In genomic region chr12:131221061-131221945, GRCh38 we compare ENCODE assay signal across 26 cellular contexts.
A peak's percentile ranks its signal among the peaks of the same experiment; 100 is the strongest.
DNase-seq lines count a peak whose midpoint lies in the region; ATAC-seq, FAIRE-seq and TF ChIP-seq lines count a peak whose summit lies in the region.
"Had no signal": no experiment of that assay in that cellular context is flagged by ENCODE, and none has a peak within 500 bp of the region (broad histone marks: within the 10 kb centered on the region; RNA-seq: fewer than 3 reads in every experiment).

No MANE protein-coding gene starts in this region.

- H3F3A ChIP-seq in neural progenitor cell (ENCODE audit: low read depth): peaks cover 12% of the 10 kb centered on the region

- no peak for TF ChIP-seq EP300 in HepG2 (IDR thresholded peaks at IDR 0.05; ENCODE audit: low read depth in 2 of 2, low read length in 2 of 2)
- no peak for TF ChIP-seq EP300 in HepG2 (CRISPR knock-in tag; IDR thresholded peaks at IDR 0.05; ENCODE audit: borderline replicate concordance)

- no TSS peak for BruUV-seq in HepG2 (replicated peaks; lab: Mats Ljungman, UMichigan)

- H3K4me1 ChIP-seq in CD8-positive, alpha-beta T cell (ENCODE audit: insufficient read depth, low read length): no peaks in the 10 kb centered on the region
- peaks cover 2% of the 10 kb centered on the region; the same call in 1 of the 2 replicates for H3K4me1 ChIP-seq in SJCRH30
- peaks cover 41% of the 10 kb centered on the region for H3K4me1 ChIP-seq in neural progenitor cell
- no peaks in the 10 kb centered on the region for H3K4me1 ChIP-seq in HepG2 (ENCODE audit: insufficient read depth, low read length)

- H3K4me3 ChIP-seq in CD8-positive, alpha-beta T cell (ENCODE audit: low read depth, low read length): no peak overlapping the region
- H3K4me3 ChIP-seq in SJCRH30 (peak overlapping the region; percentile 29), neural progenitor cell (no peak overlapping the region), HepG2 (replicated peaks in 1 of 3; ENCODE audit: insufficient read depth in 1 of 3, low read depth in 2 of 3, low read length in 3 of 3) (no peak overlapping the region)
- H3K4me3 ChIP-seq: ovary, PC-9, upper lobe of left lung had no signal

- intact Hi-C loops in CD8-positive, alpha-beta T cell (cut with DNase I, micrococcal nuclease): loop anchor here in 1 of 2 experiments (10.0 kb wide), 1 partner anchor 213 kb away; no protein-coding TSS in a partner anchor
- intact Hi-C loops in HepG2 (cut with micrococcal nuclease; ENCODE audit: unreplicated experiment): no loop called here

- H3K27me3 Mint-ChIP-seq in CD8-positive, alpha-beta T cell (ENCODE audit: low read depth): peaks cover 19% of the 10 kb centered on the region
- H3K27me3 Mint-ChIP-seq in neural progenitor cell (ENCODE audit: insufficient read depth, low read depth): peaks cover 23% of the 10 kb centered on the region

- peak overlapping the region; percentile 52 for H3K4me2 ChIP-seq in neural progenitor cell
- H3K4me2 ChIP-seq in HepG2 (ENCODE audit: low read depth, low read length): no peak overlapping the region
- H3K4me2 ChIP-seq: KMS-11, PC-9 had no signal

- no peak for FAIRE-seq in HepG2 (lab: Jason Lieb, UNC)
- FAIRE-seq: D721Med, HTR-8/SVneo, kidney had no signal

- no peak overlapping the region for H3K9ac ChIP-seq in neural progenitor cell
- H3K9ac ChIP-seq in HepG2 (ENCODE audit: insufficient read depth, low read depth, low read length): no peak overlapping the region
- H3K9ac ChIP-seq: KMS-11 had no signal

- 14% methylated on average over 6 of the region's 17 CpGs for WGBS in HepG2 (ENCODE audit: low lambda C conversion rate)

- no peak overlapping the region for H3K27ac Mint-ChIP-seq in CD8-positive, alpha-beta T cell
- H3K27ac Mint-ChIP-seq in neural progenitor cell: no peak overlapping the region
- H3K27ac Mint-ChIP-seq: mesothelial cell of epicardium had no signal

- no peak for TF ChIP-seq POLR2A in HepG2 (IDR thresholded peaks at IDR 0.05; ENCODE audit: insufficient read depth in 1 of 2, low read depth in 2 of 2, low read length in 2 of 2)

- H3K4me3 Mint-ChIP-seq in CD8-positive, alpha-beta T cell: peak overlapping the region; percentile 61
- no peak overlapping the region for H3K4me3 Mint-ChIP-seq in neural progenitor cell
- H3K4me3 Mint-ChIP-seq: mesothelial cell of epicardium, WTC11 had no signal

- CTCF ChIA-PET in CD8-positive, alpha-beta T cell (lab: Charles Lee): no interaction called here
- CTCF ChIA-PET in HepG2 (lab: Yijun Ruan, JAX; ENCODE audit: low intra/inter-chr PET ratio, low total read pairs): no interaction called here

- H3K79me2 ChIP-seq in neural progenitor cell (ENCODE audit: low read depth) (no peaks in the 10 kb centered on the region), HepG2 (ENCODE audit: insufficient read depth, low read length) (no peaks in the 10 kb centered on the region)

- no peaks in the 10 kb centered on the region for H3K36me3 ChIP-seq in CD8-positive, alpha-beta T cell (ENCODE audit: insufficient read depth, low read length)
- H3K36me3 ChIP-seq in SJCRH30 (no peaks in the 10 kb centered on the region), neural progenitor cell (no peaks in the 10 kb centered on the region), HepG2 (replicated peaks in 1 of 2; ENCODE audit: control insufficient read depth in 1 of 2, insufficient read depth in 2 of 2, low read length in 2 of 2) (no peaks in the 10 kb centered on the region)
- H3K36me3 ChIP-seq: ovary, upper lobe of left lung had no signal

- no peak for DNase-seq in CD8-positive, alpha-beta T cell
- DNase-seq in SJCRH30 (peak; percentile 23 to 39), neural progenitor cell (ENCODE audit: low spot score) (no peak), HuH-7 (ENCODE audit: low spot score) (no peak), HepG2 (ENCODE audit: low spot score) (no peak), GM03348 (ENCODE audit: low spot score) (no peak)
- DNase-seq: activated CD4-positive, alpha-beta T cell treated with anti-CD3 and anti-CD28 coated beads, Interleukin-2, amount 50 U/mL, for 1 hour; activated naive CD4-positive, alpha-beta T cell treated with Interleukin-2 at 50 U/mL for 16 hours; activated T-cell treated with anti-CD3 and anti-CD28 coated beads, Interleukin-2, amount 50 U/mL, for 4 hours; erythroblast; HCEC 1CT; kidney; naive B cell; NCI-H146; NCI-H524 treated with DMSO at 0.1 percent for 48 hours; ovary; PC-9; SHP77 had no signal

- H3K27ac ChIP-seq in CD8-positive, alpha-beta T cell (ENCODE audit: low read depth, low read length): no peak overlapping the region
- H3K27ac ChIP-seq in SJCRH30 (peak overlapping the region; percentile 66), neural progenitor cell (no peak overlapping the region), HepG2 (ENCODE audit: extremely low read length, insufficient read depth, low read length) (no peak overlapping the region)
- H3K27ac ChIP-seq: KMS-11, ovary, PC-9, upper lobe of left lung had no signal

- H3K4me1 Mint-ChIP-seq in CD8-positive, alpha-beta T cell (ENCODE audit: low read depth): peaks cover 9% of the 10 kb centered on the region
- peaks cover 43% of the 10 kb centered on the region for H3K4me1 Mint-ChIP-seq in neural progenitor cell

- no peak for ATAC-seq in CD8-positive, alpha-beta T cell
- peak; percentile 3 for ATAC-seq in GM18907 (IDR thresholded peaks at IDR 0.05; ENCODE audit: unreplicated experiment)
- no peak for ATAC-seq in HepG2
- ATAC-seq: WTC11 had no signal

- peaks cover 5% of the 10 kb centered on the region for H3K27me3 ChIP-seq in CD8-positive, alpha-beta T cell (ENCODE audit: insufficient read depth, low read length)
- H3K27me3 ChIP-seq in SJCRH30: no peaks in the 10 kb centered on the region
- H3K27me3 ChIP-seq in neural progenitor cell: no peaks in the 10 kb centered on the region
- H3K27me3 ChIP-seq in HepG2 (ENCODE audit: control insufficient read depth in 1 of 2, insufficient read depth in 2 of 2, low read length in 2 of 2): peaks cover 5 to 18% of the 10 kb centered on the region in 2 experiments; a peak in 4 of 5 replicates
- H3K27me3 ChIP-seq: ovary, upper lobe of left lung had no signal

- H2AFZ ChIP-seq in neural progenitor cell (replicated peaks) (no peak overlapping the region), HepG2 (ENCODE audit: low read length) (no peak overlapping the region)
- H2AFZ ChIP-seq: PC-9 had no signal

- no peak for TF ChIP-seq CTCF in CD8-positive, alpha-beta T cell (IDR thresholded peaks at IDR 0.05)
- no peak for TF ChIP-seq CTCF in neural progenitor cell (IDR thresholded peaks at IDR 0.05)
- TF ChIP-seq CTCF in HepG2 (CRISPR knock-in tag; IDR thresholded peaks at IDR 0.05): no peak

- no peaks in the 10 kb centered on the region for H3K9me3 ChIP-seq in CD8-positive, alpha-beta T cell (ENCODE audit: low read length)
- H3K9me3 ChIP-seq in SJCRH30 (replicated peaks) (no peaks in the 10 kb centered on the region), neural progenitor cell (ENCODE audit: low read depth) (no peaks in the 10 kb centered on the region), HepG2 (ENCODE audit: low read length) (no peaks in the 10 kb centered on the region)
- H3K9me3 ChIP-seq: ovary, upper lobe of left lung had no signal

- H3K36me3 Mint-ChIP-seq in CD8-positive, alpha-beta T cell: no peaks in the 10 kb centered on the region
- no peaks in the 10 kb centered on the region for H3K36me3 Mint-ChIP-seq in neural progenitor cell
- H3K36me3 Mint-ChIP-seq: CD14-positive monocyte, mesothelial cell of epicardium, naive B cell, WTC11 had no signal

- H3K9me3 Mint-ChIP-seq in CD8-positive, alpha-beta T cell: no peaks in the 10 kb centered on the region
- H3K9me3 Mint-ChIP-seq in neural progenitor cell: no peaks in the 10 kb centered on the region
- H3K9me3 Mint-ChIP-seq: activated T-cell treated with anti-CD3 and anti-CD28 coated beads, Interleukin-2, amount 50 U/mL, for 4 hours; mesothelial cell of epicardium; naive B cell; WTC11 had no signal

- H4K20me1 ChIP-seq in neural progenitor cell (ENCODE audit: low read depth): no peaks in the 10 kb centered on the region
- no peaks in the 10 kb centered on the region for H4K20me1 ChIP-seq in HepG2 (ENCODE audit: insufficient read depth, low read length)

- in situ Hi-C loops in HepG2 (cut with HindIII; ENCODE audit: extremely low pct_ligation_motif_present, low pct_unique_long_range_greater_than_20kb): loop anchor here (10.0 kb wide), 1 partner anchor 213 kb away; no protein-coding TSS in a partner anchor

- POLR2A ChIA-PET in CD8-positive, alpha-beta T cell (lab: Charles Lee): no interaction called here
- POLR2A ChIA-PET in HepG2 (lab: Yijun Ruan, JAX): no interaction called here

- TF ChIP-seq RAD21 in HepG2 (CRISPR knock-in tag; IDR thresholded peaks at IDR 0.05): no peak

TF ChIP-seq in HepG2, 621 proteins besides CTCF, POLR2A, EP300 and RAD21 (continues in another document):
- TF ChIP-seq, protein P1, sequence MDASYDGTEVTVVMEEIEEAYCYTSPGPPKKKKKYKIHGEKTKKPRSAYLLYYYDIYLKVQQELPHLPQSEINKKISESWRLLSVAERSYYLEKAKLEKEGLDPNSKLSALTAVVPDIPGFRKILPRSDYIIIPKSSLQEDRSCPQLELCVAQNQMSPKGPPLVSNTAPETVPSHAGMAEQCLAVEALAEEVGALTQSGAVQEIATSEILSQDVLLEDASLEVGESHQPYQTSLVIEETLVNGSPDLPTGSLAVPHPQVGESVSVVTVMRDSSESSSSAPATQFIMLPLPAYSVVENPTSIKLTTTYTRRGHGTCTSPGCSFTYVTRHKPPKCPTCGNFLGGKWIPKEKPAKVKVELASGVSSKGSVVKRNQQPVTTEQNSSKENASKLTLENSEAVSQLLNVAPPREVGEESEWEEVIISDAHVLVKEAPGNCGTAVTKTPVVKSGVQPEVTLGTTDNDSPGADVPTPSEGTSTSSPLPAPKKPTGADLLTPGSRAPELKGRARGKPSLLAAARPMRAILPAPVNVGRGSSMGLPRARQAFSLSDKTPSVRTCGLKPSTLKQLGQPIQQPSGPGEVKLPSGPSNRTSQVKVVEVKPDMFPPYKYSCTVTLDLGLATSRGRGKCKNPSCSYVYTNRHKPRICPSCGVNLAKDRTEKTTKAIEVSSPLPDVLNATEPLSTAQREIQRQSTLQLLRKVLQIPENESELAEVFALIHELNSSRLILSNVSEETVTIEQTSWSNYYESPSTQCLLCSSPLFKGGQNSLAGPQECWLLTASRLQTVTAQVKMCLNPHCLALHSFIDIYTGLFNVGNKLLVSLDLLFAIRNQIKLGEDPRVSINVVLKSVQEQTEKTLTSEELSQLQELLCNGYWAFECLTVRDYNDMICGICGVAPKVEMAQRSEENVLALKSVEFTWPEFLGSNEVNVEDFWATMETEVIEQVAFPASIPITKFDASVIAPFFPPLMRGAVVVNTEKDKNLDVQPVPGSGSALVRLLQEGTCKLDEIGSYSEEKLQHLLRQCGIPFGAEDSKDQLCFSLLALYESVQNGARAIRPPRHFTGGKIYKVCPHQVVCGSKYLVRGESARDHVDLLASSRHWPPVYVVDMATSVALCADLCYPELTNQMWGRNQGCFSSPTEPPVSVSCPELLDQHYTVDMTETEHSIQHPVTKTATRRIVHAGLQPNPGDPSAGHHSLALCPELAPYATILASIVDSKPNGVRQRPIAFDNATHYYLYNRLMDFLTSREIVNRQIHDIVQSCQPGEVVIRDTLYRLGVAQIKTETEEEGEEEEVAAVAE (CRISPR knock-in tag; IDR thresholded peaks at IDR 0.05; ENCODE audit: borderline replicate concordance): no peak
- TF ChIP-seq ZNF674 (CRISPR knock-in tag; IDR thresholded peaks at IDR 0.05; ENCODE audit: low read depth) (no peak), ZSCAN30 (CRISPR knock-in tag; IDR thresholded peaks at IDR 0.05) (no peak)

Comparison
In these comparisons a context has a peak if more than half of its experiments do, and no peak if none do; other contexts are left out.
1. DNase-seq: peak in SJCRH30 (2 of 2); none in CD8-positive, alpha-beta T cell (0 of 7), neural progenitor cell (single experiment), HuH-7 (single experiment), HepG2 (single experiment) and GM03348 (single experiment).